ENCODE assay signal across 1 cellular context in the genomic region with DNA sequence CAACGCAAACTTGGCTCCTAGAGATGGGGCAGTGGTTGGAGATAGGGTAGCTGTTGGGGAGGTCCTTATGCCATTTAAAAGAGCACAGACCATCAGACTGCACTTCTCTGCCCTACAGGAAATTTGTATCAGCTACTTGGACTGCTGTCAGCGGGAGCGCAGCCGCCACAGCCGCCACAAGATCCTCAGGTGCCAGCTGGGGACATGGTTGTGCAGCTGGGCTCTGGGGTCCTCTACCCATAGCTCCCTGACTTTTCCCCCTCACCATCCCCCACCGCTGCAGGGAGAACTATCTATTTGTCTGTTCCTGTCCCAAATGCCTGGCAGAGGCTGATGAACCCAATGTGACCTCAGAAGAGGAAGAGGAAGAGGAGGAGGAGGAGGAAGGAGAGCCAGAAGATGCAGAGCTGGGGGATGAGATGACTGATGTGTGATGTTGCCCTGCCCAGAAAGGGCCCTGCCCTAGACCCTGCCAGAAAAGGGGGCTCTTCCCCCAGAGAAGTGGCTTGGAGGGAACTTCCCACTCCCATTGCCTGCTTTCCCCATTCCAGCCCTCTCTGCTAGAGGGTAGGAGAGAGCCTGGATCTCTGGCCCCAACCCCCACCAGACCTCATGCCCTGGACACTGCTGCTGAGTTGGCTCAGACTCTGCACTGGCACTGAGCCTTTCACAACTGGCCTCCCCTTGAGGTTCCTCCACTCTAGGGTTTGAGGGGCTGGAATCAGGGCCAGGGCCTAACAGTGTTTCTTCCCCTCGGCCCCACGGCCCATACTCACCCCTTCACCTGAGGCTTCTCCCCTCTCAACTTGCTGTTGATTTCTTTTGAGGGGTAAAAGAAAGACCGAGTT.
TF ChIP-seq lines count a peak whose summit lies in the region.

No MANE protein-coding gene starts in this region.

TF ChIP-seq in HepG2, 621 proteins besides CTCF, POLR2A, EP300 and RAD21:
- TF ChIP-seq NRL (CRISPR knock-in tag; IDR thresholded peaks at IDR 0.05; ENCODE audit: borderline replicate concordance), result no peak
- TF ChIP-seq ZBTB14 (CRISPR knock-in tag; IDR thresholded peaks at IDR 0.05), result no peak
- no peak for TF ChIP-seq SMC3 (IDR thresholded peaks at IDR 0.05; ENCODE audit: low read length)
- TF ChIP-seq ZNF773 (CRISPR knock-in tag; IDR thresholded peaks at IDR 0.05; ENCODE audit: borderline replicate concordance), result no peak
- peak; percentile 34 for TF ChIP-seq AGO2 (optimal IDR thresholded peaks at IDR 0.05; ENCODE audit: low read depth, low read length)
